In the genomic region with DNA sequence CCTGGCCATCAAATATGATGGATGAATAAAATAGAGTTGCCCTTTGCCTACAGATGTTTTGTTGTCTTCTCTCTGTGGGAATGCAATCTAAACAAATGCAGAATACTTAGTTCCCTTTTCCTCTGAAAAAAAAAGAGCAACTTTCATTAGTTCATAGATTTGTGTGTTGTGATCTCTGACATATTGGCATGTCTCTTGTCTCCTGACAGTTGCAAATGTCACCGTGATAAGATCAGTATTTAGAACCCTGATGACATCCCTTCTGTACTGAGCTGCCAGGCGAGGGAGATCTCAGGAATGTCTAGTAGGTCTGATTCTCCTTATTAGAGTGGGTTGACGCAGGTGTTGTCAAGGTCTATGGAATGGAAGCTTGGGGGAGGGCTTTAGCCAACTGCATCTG, we compare ENCODE assay signal across 22 cellular contexts.
DNase-seq lines count a peak whose midpoint lies in the region; ATAC-seq, FAIRE-seq and TF ChIP-seq lines count a peak whose summit lies in the region.
"Had no signal": no experiment of that assay in that cellular context is flagged by ENCODE, and none has a peak within 500 bp of the region (broad histone marks: within the 10 kb centered on the region; RNA-seq: fewer than 3 reads in every experiment).

No MANE protein-coding gene starts in this region.

- TF ChIP-seq CTCF in D721Med (IDR thresholded peaks at IDR 0.05; ENCODE audit: insufficient read depth, missing control alignments) (no peak), esophagus muscularis mucosa (IDR thresholded peaks at IDR 0.05) (no peak), parathyroid adenoma (IDR thresholded peaks at IDR 0.05) (no peak)

- TF ChIP-seq EP300 in esophagus muscularis mucosa (IDR thresholded peaks at IDR 0.05): no peak

- H3K27me3 Mint-ChIP-seq in activated CD4-positive, alpha-beta T cell treated with anti-CD3 and anti-CD28 coated beads, Interleukin-2, amount 10 ng/mL, durations not matched to agents 24 days and 14 days: peaks cover 19% of the 10 kb centered on the region
- peaks cover 16% of the 10 kb centered on the region for H3K27me3 Mint-ChIP-seq in activated naive CD8-positive, alpha-beta T cell treated with anti-CD3 and anti-CD28 coated beads, Interleukin-2, amount 50 U/mL, for 24 hours

- H3K9me3 ChIP-seq in esophagus muscularis mucosa (no peaks in the 10 kb centered on the region), parathyroid adenoma (ENCODE audit: control insufficient read depth, low read length) (no peaks in the 10 kb centered on the region)
- H3K9me3 ChIP-seq: A549, BE2C, BLaER1 had no signal

- 62% methylated on average over 3 of the region's 3 CpGs for WGBS in esophagus muscularis mucosa

- no peaks in the 10 kb centered on the region for H3K79me2 ChIP-seq in parathyroid adenoma

- H3K9ac ChIP-seq in parathyroid adenoma: no peak overlapping the region
- H3K9ac ChIP-seq: BLaER1 had no signal

- no peaks in the 10 kb centered on the region for H3K36me3 Mint-ChIP-seq in activated CD4-positive, alpha-beta T cell treated with anti-CD3 and anti-CD28 coated beads, Interleukin-2, amount 10 ng/mL, durations not matched to agents 24 days and 14 days (ENCODE audit: low read depth)
- H3K36me3 Mint-ChIP-seq in activated naive CD8-positive, alpha-beta T cell treated with anti-CD3 and anti-CD28 coated beads, Interleukin-2, amount 50 U/mL, for 24 hours (ENCODE audit: low read depth): no peaks in the 10 kb centered on the region
- H3K36me3 Mint-ChIP-seq: CD14-positive monocyte; CD4-positive, alpha-beta memory T cell; CD4-positive, CD25-positive, alpha-beta regulatory T cell had no signal

- no peaks in the 10 kb centered on the region for H3K36me3 ChIP-seq in esophagus muscularis mucosa
- H3K36me3 ChIP-seq in parathyroid adenoma (ENCODE audit: control insufficient read depth, insufficient read depth, low read length): no peaks in the 10 kb centered on the region
- H3K36me3 ChIP-seq: BE2C, BLaER1 had no signal

- no peak overlapping the region for H3K4me2 ChIP-seq in parathyroid adenoma (ENCODE audit: low read length)
- H3K4me2 ChIP-seq: A549, BLaER1 had no signal

- H3K27ac ChIP-seq in esophagus muscularis mucosa (replicated peaks in 1 of 4): no peak overlapping the region
- H3K27ac ChIP-seq in parathyroid adenoma: no peak overlapping the region
- H3K27ac ChIP-seq: 22Rv1, A549, BLaER1 had no signal

- peak; percentile 88 for FAIRE-seq in D721Med (lab: Jason Lieb, UNC)
- FAIRE-seq: A549, GM12878, GM12892, GM18507 had no signal

- no peaks in the 10 kb centered on the region for H3K9me3 Mint-ChIP-seq in activated CD4-positive, alpha-beta T cell treated with anti-CD3 and anti-CD28 coated beads, Interleukin-2, amount 10 ng/mL, durations not matched to agents 24 days and 14 days
- no peaks in the 10 kb centered on the region for H3K9me3 Mint-ChIP-seq in activated naive CD8-positive, alpha-beta T cell treated with anti-CD3 and anti-CD28 coated beads, Interleukin-2, amount 50 U/mL, for 24 hours
- H3K9me3 Mint-ChIP-seq: CD4-positive, CD25-positive, alpha-beta regulatory T cell; CD8-positive, alpha-beta memory T cell had no signal

- H2AFZ ChIP-seq in parathyroid adenoma: peak overlapping the region; percentile 25

- H3K4me3 Mint-ChIP-seq in activated CD4-positive, alpha-beta T cell treated with anti-CD3 and anti-CD28 coated beads, Interleukin-2, amount 10 ng/mL, durations not matched to agents 24 days and 14 days: no peak overlapping the region
- H3K4me3 Mint-ChIP-seq in activated naive CD8-positive, alpha-beta T cell treated with anti-CD3 and anti-CD28 coated beads, Interleukin-2, amount 50 U/mL, for 24 hours: no peak overlapping the region
- H3K4me3 Mint-ChIP-seq: CD14-positive monocyte; CD4-positive, alpha-beta memory T cell; CD4-positive, CD25-positive, alpha-beta regulatory T cell; CD8-positive, alpha-beta memory T cell had no signal

- no peak for TF ChIP-seq POLR2A in esophagus muscularis mucosa (IDR thresholded peaks at IDR 0.05; ENCODE audit: low read depth)

- DNase-seq in D721Med (ENCODE audit: insufficient read length, low spot score) (no peak), esophagus muscularis mucosa (ENCODE audit: extremely low spot score) (peak; percentile 60), cerebellar nuclear complex (lab: John Stamatoyannopoulos, UW) (no peak)
- DNase-seq in activated CD4-positive, alpha-beta T cell treated with anti-CD3 and anti-CD28 coated beads, Interleukin-2, amount 10 ng/mL, durations not matched to agents 24 days and 14 days: no peak
- no peak for DNase-seq in activated naive CD8-positive, alpha-beta T cell treated with anti-CD3 and anti-CD28 coated beads, Interleukin-2, amount 50 U/mL, for 24 hours
- DNase-seq: BE2C; C1 segment of cervical spinal cord; CD4-positive, alpha-beta memory T cell; CD4-positive, CD25-positive, alpha-beta regulatory T cell; CD8-positive, alpha-beta memory T cell; COR-L47; DMS79 treated with DMSO at 0.1 percent for 48 hours; EL; GDM1 had no signal

- H3K4me3 ChIP-seq in esophagus muscularis mucosa (no peak overlapping the region), parathyroid adenoma (ENCODE audit: low read depth, low read length) (no peak overlapping the region)
- H3K4me3 ChIP-seq: A549, BLaER1, GM12878 had no signal

- H3K4me1 Mint-ChIP-seq in activated CD4-positive, alpha-beta T cell treated with anti-CD3 and anti-CD28 coated beads, Interleukin-2, amount 10 ng/mL, durations not matched to agents 24 days and 14 days: no peaks in the 10 kb centered on the region
- H3K4me1 Mint-ChIP-seq in activated naive CD8-positive, alpha-beta T cell treated with anti-CD3 and anti-CD28 coated beads, Interleukin-2, amount 50 U/mL, for 24 hours: no peaks in the 10 kb centered on the region
- H3K4me1 Mint-ChIP-seq: CD14-positive monocyte; CD4-positive, alpha-beta memory T cell; CD4-positive, CD25-positive, alpha-beta regulatory T cell; CD8-positive, alpha-beta memory T cell had no signal

- H3K27me3 ChIP-seq in esophagus muscularis mucosa: peaks cover 0 to 33% (median 0%) of the 10 kb centered on the region in 4 donors
- H3K27me3 ChIP-seq in parathyroid adenoma (ENCODE audit: control insufficient read depth, insufficient read depth, low read length): no peaks in the 10 kb centered on the region
- H3K27me3 ChIP-seq: BE2C, BLaER1 had no signal

- no peak for ATAC-seq in activated naive CD8-positive, alpha-beta T cell treated with anti-CD3 and anti-CD28 coated beads, Interleukin-2, amount 50 U/mL, for 24 hours
- ATAC-seq: A549, GM12878 had no signal

- intact Hi-C loops in esophagus muscularis mucosa (cut with DNase I): no loop called here
- intact Hi-C loops in activated CD4-positive, alpha-beta T cell treated with anti-CD3 and anti-CD28 coated beads, Interleukin-2, amount 10 ng/mL, durations not matched to agents 24 days and 14 days (cut with micrococcal nuclease): no loop called here

- H3K4me1 ChIP-seq in esophagus muscularis mucosa (no peaks in the 10 kb centered on the region), parathyroid adenoma (no peaks in the 10 kb centered on the region)
- H3K4me1 ChIP-seq: A549, BE2C, BLaER1 had no signal

- H3K27ac Mint-ChIP-seq in activated CD4-positive, alpha-beta T cell treated with anti-CD3 and anti-CD28 coated beads, Interleukin-2, amount 10 ng/mL, durations not matched to agents 24 days and 14 days: no peak overlapping the region
- no peak overlapping the region for H3K27ac Mint-ChIP-seq in activated naive CD8-positive, alpha-beta T cell treated with anti-CD3 and anti-CD28 coated beads, Interleukin-2, amount 50 U/mL, for 24 hours
- H3K27ac Mint-ChIP-seq: CD14-positive monocyte; CD4-positive, alpha-beta memory T cell; CD4-positive, CD25-positive, alpha-beta regulatory T cell; CD8-positive, alpha-beta memory T cell had no signal
